In genomic region chr2:230863442-230864121, GRCh38 we compare ENCODE assay signal across 11 cellular contexts. TPM values are rescaled to one million over a fixed set of nuclear protein-coding genes. Genes with fewer than 3 reads are reported as not detected.
DNase-seq lines count a peak whose midpoint lies in the region; ATAC-seq, FAIRE-seq and TF ChIP-seq lines count a peak whose summit lies in the region.
"Had no signal": no experiment of that assay in that cellular context is flagged by ENCODE, and none has a peak within 500 bp of the region (broad histone marks: within the 10 kb centered on the region; RNA-seq: fewer than 3 reads in every experiment).

No MANE protein-coding gene starts in this region.

- H3K9me3 Mint-ChIP-seq in activated naive CD4-positive, alpha-beta T cell treated with anti-CD3 and anti-CD28 coated beads, Interleukin-2, amount 50 U/mL, for 24 hours: no peaks in the 10 kb centered on the region
- no peaks in the 10 kb centered on the region for H3K9me3 Mint-ChIP-seq in T-helper 2 cell treated with Interferon-gamma antibody and Interleukin-4, amounts not matched to agents 5 μg/mL and 100 μg/mL, for 36 hours
- H3K9me3 Mint-ChIP-seq in stimulated activated naive CD8-positive, alpha-beta T cell treated with anti-CD3 and anti-CD28 coated beads, Interleukin-15, amount 100 ng/mL, for 72 hours: no peaks in the 10 kb centered on the region

- peaks cover 17% of the 10 kb centered on the region for H3K4me1 ChIP-seq in iPS-15b (ENCODE audit: control insufficient read depth, insufficient read depth, low read length)
- H3K4me1 ChIP-seq in testis: peaks cover 21% of the 10 kb centered on the region
- peaks cover 17% of the 10 kb centered on the region for H3K4me1 ChIP-seq in colonic mucosa

- FAIRE-seq in GM12892 (lab: Jason Lieb, UNC): no peak

- H3K9ac ChIP-seq in iPS-15b (ENCODE audit: low read depth, low read length) (no peak overlapping the region), colonic mucosa (ENCODE audit: low read depth in 2 of 2, low read length in 2 of 2) (no peak overlapping the region)

- intact Hi-C loops in testis (cut with DNase I; ENCODE audit: low total_unique reads) (no loop called here), colonic mucosa (cut with DNase I) (no loop called here)

- no peaks in the 10 kb centered on the region for H3K36me3 Mint-ChIP-seq in activated naive CD4-positive, alpha-beta T cell treated with anti-CD3 and anti-CD28 coated beads, Interleukin-2, amount 50 U/mL, for 24 hours
- peaks cover 1% of the 10 kb centered on the region for H3K36me3 Mint-ChIP-seq in T-helper 2 cell treated with Interferon-gamma antibody and Interleukin-4, amounts not matched to agents 5 μg/mL and 100 μg/mL, for 36 hours (ENCODE audit: low read depth)

- H3K27me3 ChIP-seq in iPS-15b (ENCODE audit: control insufficient read depth, insufficient read depth, low read length) (peaks cover 15% of the 10 kb centered on the region), testis (no peaks in the 10 kb centered on the region), colonic mucosa (no peaks in the 10 kb centered on the region)
- H3K27me3 ChIP-seq: right atrium auricular region had no signal

- H3K27me3 Mint-ChIP-seq in activated naive CD4-positive, alpha-beta T cell treated with anti-CD3 and anti-CD28 coated beads, Interleukin-2, amount 50 U/mL, for 24 hours: no peaks in the 10 kb centered on the region
- peaks cover 55% of the 10 kb centered on the region for H3K27me3 Mint-ChIP-seq in T-helper 2 cell treated with Interferon-gamma antibody and Interleukin-4, amounts not matched to agents 5 μg/mL and 100 μg/mL, for 36 hours (ENCODE audit: low read depth)
- peaks cover 6% of the 10 kb centered on the region for H3K27me3 Mint-ChIP-seq in stimulated activated naive CD8-positive, alpha-beta T cell treated with anti-CD3 and anti-CD28 coated beads, Interleukin-15, amount 100 ng/mL, for 72 hours

- ATAC-seq in stimulated activated naive CD8-positive, alpha-beta T cell treated with anti-CD3 and anti-CD28 coated beads, Interleukin-15, amount 100 ng/mL, for 72 hours: no peak

- H3K4me1 Mint-ChIP-seq in activated naive CD4-positive, alpha-beta T cell treated with anti-CD3 and anti-CD28 coated beads, Interleukin-2, amount 50 U/mL, for 24 hours: peaks cover 49% of the 10 kb centered on the region
- H3K4me1 Mint-ChIP-seq in T-helper 2 cell treated with Interferon-gamma antibody and Interleukin-4, amounts not matched to agents 5 μg/mL and 100 μg/mL, for 36 hours (ENCODE audit: low read depth): peaks cover 19% of the 10 kb centered on the region
- peaks cover 68% of the 10 kb centered on the region for H3K4me1 Mint-ChIP-seq in stimulated activated naive CD8-positive, alpha-beta T cell treated with anti-CD3 and anti-CD28 coated beads, Interleukin-15, amount 100 ng/mL, for 72 hours

- H3K27ac ChIP-seq in testis: no peak overlapping the region
- no peak overlapping the region for H3K27ac ChIP-seq in colonic mucosa
- H3K27ac ChIP-seq: right atrium auricular region had no signal

- TF ChIP-seq CTCF in testis (IDR thresholded peaks at IDR 0.05) (no peak), colonic mucosa (IDR thresholded peaks at IDR 0.05) (no peak)

- H3K27ac Mint-ChIP-seq in activated naive CD4-positive, alpha-beta T cell treated with anti-CD3 and anti-CD28 coated beads, Interleukin-2, amount 50 U/mL, for 24 hours: no peak overlapping the region
- no peak overlapping the region for H3K27ac Mint-ChIP-seq in T-helper 2 cell treated with Interferon-gamma antibody and Interleukin-4, amounts not matched to agents 5 μg/mL and 100 μg/mL, for 36 hours
- no peak overlapping the region for H3K27ac Mint-ChIP-seq in stimulated activated naive CD8-positive, alpha-beta T cell treated with anti-CD3 and anti-CD28 coated beads, Interleukin-15, amount 100 ng/mL, for 72 hours

- WGBS in testis, 2 donors: 51 to 69% methylated on average over 11 to 13 of the region's 13 CpGs

- no peak for DNase-seq in activated naive CD4-positive, alpha-beta T cell treated with anti-CD3 and anti-CD28 coated beads, Interleukin-2, amount 50 U/mL, for 16 hours
- no peak for DNase-seq in T-helper 2 cell treated with Interferon-gamma antibody and Interleukin-4, amounts not matched to agents 5 μg/mL and 100 μg/mL, for 36 hours (ENCODE audit: low spot score)
- no peak for DNase-seq in stimulated activated naive CD8-positive, alpha-beta T cell treated with anti-CD3 and anti-CD28 coated beads, Interleukin-15, amount 100 ng/mL, for 72 hours
- DNase-seq in testis (no peak), colonic mucosa (no peak), GM12892 (ENCODE audit: insufficient read length) (no peak)
- DNase-seq: KBM-7, NCI-H345 had no signal

- peak overlapping the region; percentile 85 for H3K4me3 Mint-ChIP-seq in activated naive CD4-positive, alpha-beta T cell treated with anti-CD3 and anti-CD28 coated beads, Interleukin-2, amount 50 U/mL, for 24 hours
- peak overlapping the region; percentile 94 for H3K4me3 Mint-ChIP-seq in T-helper 2 cell treated with Interferon-gamma antibody and Interleukin-4, amounts not matched to agents 5 μg/mL and 100 μg/mL, for 36 hours
- peak overlapping the region; percentile 88 to 89 for H3K4me3 Mint-ChIP-seq in stimulated activated naive CD8-positive, alpha-beta T cell treated with anti-CD3 and anti-CD28 coated beads, Interleukin-15, amount 100 ng/mL, for 72 hours

- H3K36me3 ChIP-seq in iPS-15b (ENCODE audit: control insufficient read depth, insufficient read depth, low read length) (no peaks in the 10 kb centered on the region), testis (ENCODE audit: low read depth, missing control alignments) (no peaks in the 10 kb centered on the region), colonic mucosa (no peaks in the 10 kb centered on the region)
- H3K36me3 ChIP-seq: right atrium auricular region had no signal

- H3K9me3 ChIP-seq in iPS-15b (ENCODE audit: control insufficient read depth, insufficient read depth, low read length) (no peaks in the 10 kb centered on the region), testis (no peaks in the 10 kb centered on the region), colonic mucosa (no peaks in the 10 kb centered on the region)

- no peak for TF ChIP-seq POLR2A in testis (IDR thresholded peaks at IDR 0.05)
- TF ChIP-seq POLR2A in GM12892 (IDR thresholded peaks at IDR 0.05; ENCODE audit: low read depth, low read length): no peak

- peak overlapping the region; percentile 81 for H3K4me3 ChIP-seq in iPS-15b (ENCODE audit: low read depth, low read length)
- no peak overlapping the region for H3K4me3 ChIP-seq in testis
- no peak overlapping the region for H3K4me3 ChIP-seq in colonic mucosa

RNA-seq across cellular contexts. Expression of gene ITM2C, which starts 1.2 kb away (rescaled TPM):
- total RNA-seq in testis: 10 to 100 TPM; 53.7 to 95.7 TPM
- 57.8 TPM for polyA plus RNA-seq in testis (ENCODE audit: insufficient read depth, low read depth, low replicate concordance)
- 1,000 to 10,000 TPM; 1,192 to 1,707 TPM for total RNA-seq in colonic mucosa
- 52.2 TPM for polyA plus RNA-seq in GM12892 (2012; ENCODE audit: missing spikeins)

Comparison
In these comparisons a context has a peak if more than half of its experiments do, and no peak if none do; other contexts are left out.
1. RNA of gene ITM2C, which starts 1.2 kb away (total RNA-seq): 1,192 to 1,707 TPM in colonic mucosa; 53.7 to 95.7 TPM in testis; every median in the first group is over 10 times any median in the second.
2. Peak in every context shown above with its lines, with median percentiles within 50 percentile points of each other: H3K4me3 Mint-ChIP-seq.